22 cellular contexts compared by ENCODE assay signal in genomic region chr17:69300222-69300621, GRCh38. TPM values are rescaled to one million over a fixed set of nuclear protein-coding genes. Genes with fewer than 3 reads are reported as not detected.
DNase-seq lines count a peak whose midpoint lies in the region; ATAC-seq lines count a peak whose summit lies in the region.
"Had no signal": no experiment of that assay in that cellular context is flagged by ENCODE, and none has a peak within 500 bp of the region (broad histone marks: within the 10 kb centered on the region; RNA-seq: fewer than 3 reads in every experiment).

No MANE protein-coding gene starts in this region.

- peak; percentile 61 for DNase-seq in SIG-M5 treated with dmso at 0.1 percent for 504 hours (lab: John Stamatoyannopoulos, UW; ENCODE audit: unreplicated experiment)
- no peak for DNase-seq in SIG-M5 (lab: John Stamatoyannopoulos, UW)
- DNase-seq in amniotic epithelial cell (ENCODE audit: low read depth): peak; percentile 76
- DNase-seq in left lobe of liver (ENCODE audit: low spot score): no peak
- DNase-seq in NCI-H524 (lab: John Stamatoyannopoulos, UW): no peak
- no peak for DNase-seq in stimulated activated CD4-positive, alpha-beta T cell treated with anti-CD3 and anti-CD28 coated beads, Interleukin-4, amount 100 ng/mL, for 1 hour
- DNase-seq in ecto neural progenitor cell (ENCODE audit: low spot score): no peak
- DNase-seq: activated CD4-positive, CD25-positive, alpha-beta regulatory T cell; activated CD8-positive, alpha-beta memory T cell treated with anti-CD3 and anti-CD28 coated beads, Interleukin-2, amount 10 ng/mL, durations not matched to agents 7 days and 5 days; activated T-cell treated with anti-CD3 and anti-CD28 coated beads, Interleukin-2, amount 50 U/mL, for 48 hours; Calu3; cerebellar nuclear complex; DND-41; hippocampal formation; left cardiac atrium; NCI-H1694; nephron progenitor cell; stimulated activated naive B cell treated with anti-CD40 and anti-IgM and Interleukin-4, amounts not matched to agents 10 μg/mL and 1 μg/mL and 100 μg/mL, for 72 hours; substantia nigra had no signal

- ATAC-seq in left lobe of liver (peak; percentile 84), GM19351 (IDR thresholded peaks at IDR 0.05; ENCODE audit: unreplicated experiment) (no peak)
- ATAC-seq: activated CD8-positive, alpha-beta memory T cell treated with anti-CD3 and anti-CD28 coated beads, Interleukin-2, amount 10 ng/mL, durations not matched to agents 7 days and 5 days; GM23338; SK-N-SH treated with all-trans-retinoic acid at 6 μM for 48 hours; stimulated activated naive B cell treated with anti-CD40 and anti-IgM and Interleukin-4, amounts not matched to agents 10 μg/mL and 1 μg/mL and 100 μg/mL, for 72 hours had no signal

RNA-seq across cellular contexts. Expression of gene ABCA5, which starts 26.7 kb away (rescaled TPM):
- total RNA-seq in left lobe of liver: 48.7 TPM

Comparison
In these comparisons a context has a peak if more than half of its experiments do, and no peak if none do; other contexts are left out.
1. DNase-seq: peak in SIG-M5 treated with dmso at 0.1 percent for 504 hours (single experiment) and amniotic epithelial cell (single experiment); none in SIG-M5 (single experiment), left lobe of liver (single experiment), NCI-H524 (0 of 2), stimulated activated CD4-positive, alpha-beta T cell treated with anti-CD3 and anti-CD28 coated beads, Interleukin-4, amount 100 ng/mL, for 1 hour (single experiment) and ecto neural progenitor cell (single experiment).